ENCODE assay signal across 3 cellular contexts in the genomic region with DNA sequence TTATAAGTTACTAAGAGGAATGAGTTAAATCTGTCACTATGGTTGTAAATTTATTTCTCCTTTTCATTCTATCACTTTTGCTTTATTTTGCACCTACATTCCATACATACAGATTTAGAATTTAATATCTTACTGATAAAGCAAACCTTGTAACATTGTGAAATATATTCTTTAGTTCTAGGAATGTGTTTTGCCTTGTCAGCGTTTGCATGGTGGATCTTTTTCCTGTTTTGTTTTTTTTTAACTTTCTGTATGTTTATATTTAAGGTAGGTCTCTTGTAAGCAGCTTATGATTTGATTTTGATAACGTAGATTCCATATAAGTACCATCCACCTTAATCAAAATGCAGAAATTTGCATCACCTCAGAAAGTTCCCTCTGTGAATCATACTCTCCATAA.
TF ChIP-seq lines count a peak whose summit lies in the region.

No MANE protein-coding gene starts in this region.

TF ChIP-seq in HepG2, 621 proteins besides CTCF, POLR2A, EP300 and RAD21:
- TF ChIP-seq ZNF749 (CRISPR knock-in tag; IDR thresholded peaks at IDR 0.05; ENCODE audit: borderline replicate concordance): no peak
- TF ChIP-seq ZFP37 (CRISPR knock-in tag; IDR thresholded peaks at IDR 0.05; ENCODE audit: borderline replicate concordance): no peak
- TF ChIP-seq ZNF333 (CRISPR knock-in tag; IDR thresholded peaks at IDR 0.05; ENCODE audit: borderline replicate concordance): no peak
- TF ChIP-seq SSRP1 (CRISPR knock-in tag; IDR thresholded peaks at IDR 0.05): no peak
- no peak for TF ChIP-seq NCOA5 (CRISPR knock-in tag; IDR thresholded peaks at IDR 0.05)
- no peak for TF ChIP-seq ZNF777 (CRISPR knock-in tag; IDR thresholded peaks at IDR 0.05)
- no peak for TF ChIP-seq ZNF550 (CRISPR knock-in tag; IDR thresholded peaks at IDR 0.05; ENCODE audit: borderline replicate concordance)
- TF ChIP-seq MAFF (IDR thresholded peaks at IDR 0.05; ENCODE audit: low read depth, low read length): peak; percentile 98
- no peak for TF ChIP-seq NFKB2 (CRISPR knock-in tag; IDR thresholded peaks at IDR 0.05; ENCODE audit: borderline replicate concordance)
- no peak for TF ChIP-seq KAT8 (CRISPR knock-in tag; IDR thresholded peaks at IDR 0.05)
- no peak for TF ChIP-seq ZNF713 (CRISPR knock-in tag; IDR thresholded peaks at IDR 0.05)
- no peak for TF ChIP-seq ZNF367 (CRISPR knock-in tag; IDR thresholded peaks at IDR 0.05; ENCODE audit: borderline replicate concordance)
- peak; percentile 98 to 99 for TF ChIP-seq MAFK (conservative IDR thresholded peaks at IDR 0.05 in 1 of 2, IDR thresholded peaks at IDR 0.05 in 1 of 2; ENCODE audit: low read length in 2 of 2)
- no peak for TF ChIP-seq HNRNPK (IDR thresholded peaks at IDR 0.05; ENCODE audit: low read depth, low read length, poor library complexity, severe bottlenecking)
- no peak for TF ChIP-seq EHMT2 (IDR thresholded peaks at IDR 0.05; ENCODE audit: borderline replicate concordance, low read depth, low read length)
- no peak for TF ChIP-seq ZNF619 (CRISPR knock-in tag; IDR thresholded peaks at IDR 0.05)
- no peak for TF ChIP-seq ZNF883 (CRISPR knock-in tag; IDR thresholded peaks at IDR 0.05; ENCODE audit: not compliant biosample characterization)

TF ChIP-seq in IMR-90, 13 proteins besides CTCF, POLR2A, EP300 and RAD21:
- TF ChIP-seq BHLHE40 (IDR thresholded peaks at IDR 0.05; ENCODE audit: low read depth, low read length) (no peak), FOS (IDR thresholded peaks at IDR 0.05; ENCODE audit: low read depth, low read length) (no peak), MXI1 (IDR thresholded peaks at IDR 0.05; ENCODE audit: borderline replicate concordance, low read depth, low read length) (no peak), RFX5 (IDR thresholded peaks at IDR 0.05; ENCODE audit: low read depth, low read length) (no peak), MAZ (IDR thresholded peaks at IDR 0.05; ENCODE audit: borderline replicate concordance, low read depth, low read length) (no peak), MAFK (IDR thresholded peaks at IDR 0.05; ENCODE audit: low read depth, low read length) (peak; percentile 96), CEBPB (IDR thresholded peaks at IDR 0.05; ENCODE audit: low read depth, low read length) (no peak)

TF ChIP-seq in H1, 55 proteins besides CTCF, POLR2A, EP300 and RAD21:
- TF ChIP-seq GABPA (IDR thresholded peaks at IDR 0.05; ENCODE audit: borderline replicate concordance, insufficient read depth, low read length): no peak
- TF ChIP-seq MAFK (IDR thresholded peaks at IDR 0.05; ENCODE audit: low read depth, low read length): peak; percentile 63
- TF ChIP-seq EGR1 (IDR thresholded peaks at IDR 0.05; ENCODE audit: borderline replicate concordance, low read depth, low read length): no peak
- no peak for TF ChIP-seq GTF2F1 (IDR thresholded peaks at IDR 0.05; ENCODE audit: borderline replicate concordance, low read depth, low read length)
- no peak for TF ChIP-seq CHD1 (IDR thresholded peaks at IDR 0.05; ENCODE audit: low read depth, low read length)
- TF ChIP-seq POLR2AphosphoS5 (IDR thresholded peaks at IDR 0.05; ENCODE audit: low read depth, low read length): no peak
- no peak for TF ChIP-seq JUND (IDR thresholded peaks at IDR 0.05; ENCODE audit: low read length)
- no peak for TF ChIP-seq BACH1 (IDR thresholded peaks at IDR 0.05; ENCODE audit: low read length)
TF ChIP-seq in H1: peak in this region for 1.
